Comparison of ENCODE assay signal across 8 cellular contexts in genomic region chr17:82031303-82031884, GRCh38. TPM values are rescaled to one million over a fixed set of nuclear protein-coding genes. Genes with fewer than 3 reads are reported as not detected.
DNase-seq lines count a peak whose midpoint lies in the region; ATAC-seq and TF ChIP-seq lines count a peak whose summit lies in the region.

Gene RAC3 (plus strand): TSS chr17:82031678. CDS start chr17:82031762, 84 bp downstream.

- CTCF ChIA-PET in RWPE1 (lab: Yijun Ruan, JAX) = interaction anchor here (0.5 to 3.1 kb wide), 7 partner anchors 10 to 154 kb away, joined by 3 to 24 read pairs (median 4); partner anchors contain the start of gene CENPX

- peaks cover 41% of the 10 kb centered on the region for H4K20me1 ChIP-seq in BLaER1

- H3K4me1 ChIP-seq in BLaER1 = peaks cover 52% of the 10 kb centered on the region
- no peaks in the 10 kb centered on the region for H3K4me1 ChIP-seq in endocrine pancreas (ENCODE audit: control insufficient read depth, insufficient read depth, low read length)

- no peaks in the 10 kb centered on the region for H3K27me3 Mint-ChIP-seq in naive thymus-derived CD8-positive, alpha-beta T cell

- peak within 1 kb of the TSS; percentile 60 for H3K27ac ChIP-seq in BLaER1
- H3K27ac ChIP-seq in RWPE1 = peak within 1 kb of the TSS; percentile 82

- DNase-seq in H4 (ENCODE audit: low spot score) (no peak), RWPE1 (ENCODE audit: low spot score) (no peak), putamen (ENCODE audit: low spot score) (no peak), ureter (ENCODE audit: low spot score) (no peak)
- DNase-seq in naive thymus-derived CD8-positive, alpha-beta T cell = no peak

- H3K36me3 ChIP-seq in BLaER1 (peaks cover 32% of the 10 kb centered on the region), endocrine pancreas (ENCODE audit: control insufficient read depth, insufficient read depth, low read length) (no peaks in the 10 kb centered on the region)

- peak; percentile 7 to 26 for ATAC-seq in naive thymus-derived CD8-positive, alpha-beta T cell
- ATAC-seq in GM21737 (IDR thresholded peaks at IDR 0.05; ENCODE audit: unreplicated experiment) = no peak

- H3K4me1 Mint-ChIP-seq in naive thymus-derived CD8-positive, alpha-beta T cell = peaks cover 7 to 26% (median 23%) of the 10 kb centered on the region in 4 donors

- H3K4me2 ChIP-seq in BLaER1 = peak within 1 kb of the TSS; percentile 99

- no peak for TF ChIP-seq CTCF in RWPE1 (conservative IDR thresholded peaks at IDR 0.05; ENCODE audit: low read depth)

- H3K4me3 ChIP-seq in BLaER1 (peak within 1 kb of the TSS; percentile 74), endocrine pancreas (ENCODE audit: control insufficient read depth, insufficient read depth, low read length) (no peak within 1 kb of the TSS)

- peak within 1 kb of the TSS; percentile 74 to 94 (median 84) for H3K4me3 Mint-ChIP-seq in naive thymus-derived CD8-positive, alpha-beta T cell

- H3K9ac ChIP-seq in BLaER1 (peak within 1 kb of the TSS; percentile 79), endocrine pancreas (ENCODE audit: control insufficient read depth, insufficient read depth, low read length) (peak within 1 kb of the TSS; percentile 4)

- peaks cover 17% of the 10 kb centered on the region; the same call in 1 of the 2 replicates for H3K27me3 ChIP-seq in BLaER1
- H3K27me3 ChIP-seq in endocrine pancreas (ENCODE audit: control insufficient read depth, insufficient read depth, low read length) = no peaks in the 10 kb centered on the region

- H3K36me3 Mint-ChIP-seq in naive thymus-derived CD8-positive, alpha-beta T cell = peaks cover 0 to 4% (median 3%) of the 10 kb centered on the region in 3 donors

- no peaks in the 10 kb centered on the region for H3K9me3 Mint-ChIP-seq in naive thymus-derived CD8-positive, alpha-beta T cell

- POLR2A ChIA-PET in RWPE1 (lab: Yijun Ruan, JAX; ENCODE audit: low non-redundant PET) = interaction anchor here (0.6 kb wide), 1 partner anchor 8 kb away, joined by 3 read pairs; the partner anchor contains the start of genes CENPX and LRRC45
- POLR2A ChIA-PET in naive thymus-derived CD8-positive, alpha-beta T cell (lab: Charles Lee) = interaction anchor here (1.4 to 2.0 kb wide), 4 partner anchors 66 to 121 kb away, joined by 7 to 9 read pairs (median 7); partner anchors contain the start of gene FASN

- H3K9me3 ChIP-seq in BLaER1 (no peaks in the 10 kb centered on the region), endocrine pancreas (ENCODE audit: control insufficient read depth, low read length) (no peaks in the 10 kb centered on the region)

- peak within 1 kb of the TSS in 3 of 10 donors; percentile 28 to 77 (median 49) for H3K27ac Mint-ChIP-seq in naive thymus-derived CD8-positive, alpha-beta T cell

RNA-seq across cellular contexts. Expression of gene RAC3, which starts in this region (rescaled TPM):
- 15.1 and 21.6 TPM in 2 replicates for total RNA-seq in H4 (2014; rRNA removed; shearing (Covaris generic))
- 1 to 10 TPM; 1.4 to 1.5 TPM for total RNA-seq in naive thymus-derived CD8-positive, alpha-beta T cell
- polyA plus RNA-seq in naive thymus-derived CD8-positive, alpha-beta T cell = not detected
- total RNA-seq in ureter = 5.0 TPM
